Comparison of ENCODE assay signal across 1 cellular context in the genomic region with DNA sequence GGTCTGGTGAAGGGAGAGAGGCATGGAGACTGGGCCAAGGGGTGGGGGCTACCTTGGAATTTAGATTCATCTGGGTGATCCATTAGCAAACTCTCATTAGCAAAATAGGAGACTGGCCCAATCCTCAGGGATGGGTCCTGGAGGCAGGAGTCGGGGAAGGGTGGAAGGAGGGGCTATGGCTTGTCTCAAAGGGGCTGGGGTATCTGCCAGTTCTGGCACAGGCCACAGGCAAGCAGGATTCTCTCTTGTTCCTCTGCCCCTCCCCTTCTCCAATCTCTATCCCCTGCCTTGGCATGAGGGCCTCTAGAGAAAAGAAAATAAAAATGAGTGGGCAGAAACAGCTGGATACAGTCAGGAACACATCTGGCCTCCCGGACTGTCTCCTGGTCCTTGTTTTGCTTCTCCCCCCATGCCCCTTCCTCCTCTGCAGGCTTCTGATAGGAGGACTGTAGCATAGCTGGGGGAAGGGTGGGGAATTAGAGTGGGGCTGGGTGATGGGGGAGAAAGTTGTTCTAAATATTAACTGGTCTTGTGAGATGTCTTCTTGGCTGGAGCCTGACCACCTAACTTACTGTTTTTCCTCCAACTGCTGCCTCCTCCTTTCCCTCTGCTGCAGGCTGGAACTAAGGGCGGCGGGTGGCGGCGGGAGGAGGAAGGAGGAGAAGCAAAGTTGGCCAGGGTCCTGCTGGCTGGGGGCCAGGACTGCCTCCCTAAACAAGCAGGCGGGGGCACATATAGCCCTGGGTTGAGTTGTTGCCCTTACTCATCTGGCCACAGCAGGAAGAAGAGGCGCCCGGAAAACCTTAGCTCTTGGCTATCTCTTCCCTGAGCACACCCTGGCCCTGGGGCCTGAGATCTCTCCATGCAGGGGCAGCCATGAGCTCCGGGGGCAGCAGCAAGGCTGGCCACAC.
TF ChIP-seq lines count a peak whose summit lies in the region.

No MANE protein-coding gene starts in this region.

TF ChIP-seq in WTC11, 78 proteins besides CTCF, POLR2A, EP300 and RAD21 (continued from another document):
- TF ChIP-seq ATF2 (CRISPR knock-in tag; IDR thresholded peaks at IDR 0.05; ENCODE audit: borderline replicate concordance, low read depth) (no peak), MAX (CRISPR knock-in tag; IDR thresholded peaks at IDR 0.05) (no peak), CDX4 (CRISPR knock-in tag; IDR thresholded peaks at IDR 0.05; ENCODE audit: borderline replicate concordance) (no peak), FOXK1 (CRISPR knock-in tag; IDR thresholded peaks at IDR 0.05) (no peak), STAT6 (CRISPR knock-in tag; conservative IDR thresholded peaks at IDR 0.05; ENCODE audit: low read depth) (no peak), JUN (CRISPR knock-in tag; IDR thresholded peaks at IDR 0.05) (no peak)
- TF ChIP-seq, protein P1, sequence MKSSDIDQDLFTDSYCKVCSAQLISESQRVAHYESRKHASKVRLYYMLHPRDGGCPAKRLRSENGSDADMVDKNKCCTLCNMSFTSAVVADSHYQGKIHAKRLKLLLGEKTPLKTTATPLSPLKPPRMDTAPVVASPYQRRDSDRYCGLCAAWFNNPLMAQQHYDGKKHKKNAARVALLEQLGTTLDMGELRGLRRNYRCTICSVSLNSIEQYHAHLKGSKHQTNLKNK (CRISPR knock-in tag; IDR thresholded peaks at IDR 0.05), result no peak
